ENCODE assay signal across 4 cellular contexts in the genomic region with DNA sequence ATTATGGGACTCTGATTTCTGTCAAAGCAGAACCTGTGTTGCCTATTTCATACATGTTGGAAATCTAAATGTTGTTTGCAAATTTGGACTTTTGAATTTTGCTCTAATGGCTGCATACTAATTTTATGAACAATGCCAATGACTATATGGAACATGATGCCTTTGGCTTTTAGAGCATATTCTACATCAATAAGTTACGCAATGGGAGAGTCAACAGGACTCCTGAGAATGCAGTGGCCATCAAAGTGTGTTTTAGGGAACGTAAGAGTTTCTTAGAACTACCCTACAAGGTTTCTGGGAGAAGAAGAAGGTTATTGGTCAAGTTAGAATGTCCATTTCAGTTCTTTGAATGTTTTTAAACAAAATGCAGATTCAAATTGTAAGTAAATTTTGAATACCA.
TF ChIP-seq lines count a peak whose summit lies in the region.

No MANE protein-coding gene starts in this region.

TF ChIP-seq in IMR-90, 13 proteins besides CTCF, POLR2A, EP300 and RAD21:
- TF ChIP-seq CEBPB (IDR thresholded peaks at IDR 0.05; ENCODE audit: low read depth, low read length): peak; percentile 82
- TF ChIP-seq, protein P1, sequence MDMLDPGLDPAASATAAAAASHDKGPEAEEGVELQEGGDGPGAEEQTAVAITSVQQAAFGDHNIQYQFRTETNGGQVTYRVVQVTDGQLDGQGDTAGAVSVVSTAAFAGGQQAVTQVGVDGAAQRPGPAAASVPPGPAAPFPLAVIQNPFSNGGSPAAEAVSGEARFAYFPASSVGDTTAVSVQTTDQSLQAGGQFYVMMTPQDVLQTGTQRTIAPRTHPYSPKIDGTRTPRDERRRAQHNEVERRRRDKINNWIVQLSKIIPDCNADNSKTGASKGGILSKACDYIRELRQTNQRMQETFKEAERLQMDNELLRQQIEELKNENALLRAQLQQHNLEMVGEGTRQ (IDR thresholded peaks at IDR 0.05; ENCODE audit: low read depth, low read length): no peak

TF ChIP-seq in Ishikawa, 13 proteins besides CTCF, POLR2A, EP300 and RAD21:
- TF ChIP-seq TCF12 (IDR thresholded peaks at IDR 0.05; ENCODE audit: low read depth): no peak
- TF ChIP-seq CEBPB (IDR thresholded peaks at IDR 0.05): peak; percentile 59
- no peak for TF ChIP-seq TAF1 (IDR thresholded peaks at IDR 0.05; ENCODE audit: low read depth)
- TF ChIP-seq, protein P2, sequence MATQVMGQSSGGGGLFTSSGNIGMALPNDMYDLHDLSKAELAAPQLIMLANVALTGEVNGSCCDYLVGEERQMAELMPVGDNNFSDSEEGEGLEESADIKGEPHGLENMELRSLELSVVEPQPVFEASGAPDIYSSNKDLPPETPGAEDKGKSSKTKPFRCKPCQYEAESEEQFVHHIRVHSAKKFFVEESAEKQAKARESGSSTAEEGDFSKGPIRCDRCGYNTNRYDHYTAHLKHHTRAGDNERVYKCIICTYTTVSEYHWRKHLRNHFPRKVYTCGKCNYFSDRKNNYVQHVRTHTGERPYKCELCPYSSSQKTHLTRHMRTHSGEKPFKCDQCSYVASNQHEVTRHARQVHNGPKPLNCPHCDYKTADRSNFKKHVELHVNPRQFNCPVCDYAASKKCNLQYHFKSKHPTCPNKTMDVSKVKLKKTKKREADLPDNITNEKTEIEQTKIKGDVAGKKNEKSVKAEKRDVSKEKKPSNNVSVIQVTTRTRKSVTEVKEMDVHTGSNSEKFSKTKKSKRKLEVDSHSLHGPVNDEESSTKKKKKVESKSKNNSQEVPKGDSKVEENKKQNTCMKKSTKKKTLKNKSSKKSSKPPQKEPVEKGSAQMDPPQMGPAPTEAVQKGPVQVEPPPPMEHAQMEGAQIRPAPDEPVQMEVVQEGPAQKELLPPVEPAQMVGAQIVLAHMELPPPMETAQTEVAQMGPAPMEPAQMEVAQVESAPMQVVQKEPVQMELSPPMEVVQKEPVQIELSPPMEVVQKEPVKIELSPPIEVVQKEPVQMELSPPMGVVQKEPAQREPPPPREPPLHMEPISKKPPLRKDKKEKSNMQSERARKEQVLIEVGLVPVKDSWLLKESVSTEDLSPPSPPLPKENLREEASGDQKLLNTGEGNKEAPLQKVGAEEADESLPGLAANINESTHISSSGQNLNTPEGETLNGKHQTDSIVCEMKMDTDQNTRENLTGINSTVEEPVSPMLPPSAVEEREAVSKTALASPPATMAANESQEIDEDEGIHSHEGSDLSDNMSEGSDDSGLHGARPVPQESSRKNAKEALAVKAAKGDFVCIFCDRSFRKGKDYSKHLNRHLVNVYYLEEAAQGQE (IDR thresholded peaks at IDR 0.05; ENCODE audit: low read depth): no peak

TF ChIP-seq in H1, 55 proteins besides CTCF, POLR2A, EP300 and RAD21:
- TF ChIP-seq CEBPB (IDR thresholded peaks at IDR 0.05; ENCODE audit: low read depth, low read length) (peak; percentile 78; the same call in 1 of the 2 replicates), GABPA (IDR thresholded peaks at IDR 0.05; ENCODE audit: borderline replicate concordance, insufficient read depth, low read length) (no peak)

TF ChIP-seq in WTC11, 78 proteins besides CTCF, POLR2A, EP300 and RAD21:
- TF ChIP-seq, protein P3, sequence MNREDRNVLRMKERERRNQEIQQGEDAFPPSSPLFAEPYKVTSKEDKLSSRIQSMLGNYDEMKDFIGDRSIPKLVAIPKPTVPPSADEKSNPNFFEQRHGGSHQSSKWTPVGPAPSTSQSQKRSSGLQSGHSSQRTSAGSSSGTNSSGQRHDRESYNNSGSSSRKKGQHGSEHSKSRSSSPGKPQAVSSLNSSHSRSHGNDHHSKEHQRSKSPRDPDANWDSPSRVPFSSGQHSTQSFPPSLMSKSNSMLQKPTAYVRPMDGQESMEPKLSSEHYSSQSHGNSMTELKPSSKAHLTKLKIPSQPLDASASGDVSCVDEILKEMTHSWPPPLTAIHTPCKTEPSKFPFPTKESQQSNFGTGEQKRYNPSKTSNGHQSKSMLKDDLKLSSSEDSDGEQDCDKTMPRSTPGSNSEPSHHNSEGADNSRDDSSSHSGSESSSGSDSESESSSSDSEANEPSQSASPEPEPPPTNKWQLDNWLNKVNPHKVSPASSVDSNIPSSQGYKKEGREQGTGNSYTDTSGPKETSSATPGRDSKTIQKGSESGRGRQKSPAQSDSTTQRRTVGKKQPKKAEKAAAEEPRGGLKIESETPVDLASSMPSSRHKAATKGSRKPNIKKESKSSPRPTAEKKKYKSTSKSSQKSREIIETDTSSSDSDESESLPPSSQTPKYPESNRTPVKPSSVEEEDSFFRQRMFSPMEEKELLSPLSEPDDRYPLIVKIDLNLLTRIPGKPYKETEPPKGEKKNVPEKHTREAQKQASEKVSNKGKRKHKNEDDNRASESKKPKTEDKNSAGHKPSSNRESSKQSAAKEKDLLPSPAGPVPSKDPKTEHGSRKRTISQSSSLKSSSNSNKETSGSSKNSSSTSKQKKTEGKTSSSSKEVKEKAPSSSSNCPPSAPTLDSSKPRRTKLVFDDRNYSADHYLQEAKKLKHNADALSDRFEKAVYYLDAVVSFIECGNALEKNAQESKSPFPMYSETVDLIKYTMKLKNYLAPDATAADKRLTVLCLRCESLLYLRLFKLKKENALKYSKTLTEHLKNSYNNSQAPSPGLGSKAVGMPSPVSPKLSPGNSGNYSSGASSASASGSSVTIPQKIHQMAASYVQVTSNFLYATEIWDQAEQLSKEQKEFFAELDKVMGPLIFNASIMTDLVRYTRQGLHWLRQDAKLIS (CRISPR knock-in tag; IDR thresholded peaks at IDR 0.05; ENCODE audit: borderline replicate concordance): no peak
- TF ChIP-seq ZNF263 (CRISPR knock-in tag; IDR thresholded peaks at IDR 0.05; ENCODE audit: low read depth) (no peak), ZNF219 (CRISPR knock-in tag; IDR thresholded peaks at IDR 0.05; ENCODE audit: borderline replicate concordance) (no peak), IRF2 (CRISPR knock-in tag; IDR thresholded peaks at IDR 0.05; ENCODE audit: borderline replicate concordance, low read depth) (no peak), ZNF138 (CRISPR knock-in tag; conservative IDR thresholded peaks at IDR 0.05) (no peak), GABPB1 (CRISPR knock-in tag; IDR thresholded peaks at IDR 0.05) (no peak), ZNF232 (CRISPR knock-in tag; IDR thresholded peaks at IDR 0.05) (no peak), FOXJ3 (CRISPR knock-in tag; IDR thresholded peaks at IDR 0.05; ENCODE audit: borderline replicate concordance) (no peak), FOXP1 (CRISPR knock-in tag; IDR thresholded peaks at IDR 0.05; ENCODE audit: borderline replicate concordance) (no peak), ZNF416 (CRISPR knock-in tag; IDR thresholded peaks at IDR 0.05) (no peak), TP53 (CRISPR knock-in tag; IDR thresholded peaks at IDR 0.05) (no peak)
- TF ChIP-seq, protein P4, sequence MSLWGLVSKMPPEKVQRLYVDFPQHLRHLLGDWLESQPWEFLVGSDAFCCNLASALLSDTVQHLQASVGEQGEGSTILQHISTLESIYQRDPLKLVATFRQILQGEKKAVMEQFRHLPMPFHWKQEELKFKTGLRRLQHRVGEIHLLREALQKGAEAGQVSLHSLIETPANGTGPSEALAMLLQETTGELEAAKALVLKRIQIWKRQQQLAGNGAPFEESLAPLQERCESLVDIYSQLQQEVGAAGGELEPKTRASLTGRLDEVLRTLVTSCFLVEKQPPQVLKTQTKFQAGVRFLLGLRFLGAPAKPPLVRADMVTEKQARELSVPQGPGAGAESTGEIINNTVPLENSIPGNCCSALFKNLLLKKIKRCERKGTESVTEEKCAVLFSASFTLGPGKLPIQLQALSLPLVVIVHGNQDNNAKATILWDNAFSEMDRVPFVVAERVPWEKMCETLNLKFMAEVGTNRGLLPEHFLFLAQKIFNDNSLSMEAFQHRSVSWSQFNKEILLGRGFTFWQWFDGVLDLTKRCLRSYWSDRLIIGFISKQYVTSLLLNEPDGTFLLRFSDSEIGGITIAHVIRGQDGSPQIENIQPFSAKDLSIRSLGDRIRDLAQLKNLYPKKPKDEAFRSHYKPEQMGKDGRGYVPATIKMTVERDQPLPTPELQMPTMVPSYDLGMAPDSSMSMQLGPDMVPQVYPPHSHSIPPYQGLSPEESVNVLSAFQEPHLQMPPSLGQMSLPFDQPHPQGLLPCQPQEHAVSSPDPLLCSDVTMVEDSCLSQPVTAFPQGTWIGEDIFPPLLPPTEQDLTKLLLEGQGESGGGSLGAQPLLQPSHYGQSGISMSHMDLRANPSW (CRISPR knock-in tag; conservative IDR thresholded peaks at IDR 0.05; ENCODE audit: low read depth): no peak
- TF ChIP-seq, protein P1 (CRISPR knock-in tag; IDR thresholded peaks at IDR 0.05): no peak
- TF ChIP-seq, protein P5, sequence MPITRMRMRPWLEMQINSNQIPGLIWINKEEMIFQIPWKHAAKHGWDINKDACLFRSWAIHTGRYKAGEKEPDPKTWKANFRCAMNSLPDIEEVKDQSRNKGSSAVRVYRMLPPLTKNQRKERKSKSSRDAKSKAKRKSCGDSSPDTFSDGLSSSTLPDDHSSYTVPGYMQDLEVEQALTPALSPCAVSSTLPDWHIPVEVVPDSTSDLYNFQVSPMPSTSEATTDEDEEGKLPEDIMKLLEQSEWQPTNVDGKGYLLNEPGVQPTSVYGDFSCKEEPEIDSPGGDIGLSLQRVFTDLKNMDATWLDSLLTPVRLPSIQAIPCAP (CRISPR knock-in tag; IDR thresholded peaks at IDR 0.05): no peak
- TF ChIP-seq, protein P6, sequence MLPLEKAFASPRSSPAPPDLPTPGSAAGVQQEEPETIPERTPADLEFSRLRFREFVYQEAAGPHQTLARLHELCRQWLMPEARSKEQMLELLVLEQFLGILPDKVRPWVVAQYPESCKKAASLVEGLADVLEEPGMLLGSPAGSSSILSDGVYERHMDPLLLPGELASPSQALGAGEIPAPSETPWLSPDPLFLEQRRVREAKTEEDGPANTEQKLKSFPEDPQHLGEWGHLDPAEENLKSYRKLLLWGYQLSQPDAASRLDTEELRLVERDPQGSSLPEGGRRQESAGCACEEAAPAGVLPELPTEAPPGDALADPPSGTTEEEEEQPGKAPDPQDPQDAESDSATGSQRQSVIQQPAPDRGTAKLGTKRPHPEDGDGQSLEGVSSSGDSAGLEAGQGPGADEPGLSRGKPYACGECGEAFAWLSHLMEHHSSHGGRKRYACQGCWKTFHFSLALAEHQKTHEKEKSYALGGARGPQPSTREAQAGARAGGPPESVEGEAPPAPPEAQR (CRISPR knock-in tag; IDR thresholded peaks at IDR 0.05): no peak
- TF ChIP-seq, protein P7, sequence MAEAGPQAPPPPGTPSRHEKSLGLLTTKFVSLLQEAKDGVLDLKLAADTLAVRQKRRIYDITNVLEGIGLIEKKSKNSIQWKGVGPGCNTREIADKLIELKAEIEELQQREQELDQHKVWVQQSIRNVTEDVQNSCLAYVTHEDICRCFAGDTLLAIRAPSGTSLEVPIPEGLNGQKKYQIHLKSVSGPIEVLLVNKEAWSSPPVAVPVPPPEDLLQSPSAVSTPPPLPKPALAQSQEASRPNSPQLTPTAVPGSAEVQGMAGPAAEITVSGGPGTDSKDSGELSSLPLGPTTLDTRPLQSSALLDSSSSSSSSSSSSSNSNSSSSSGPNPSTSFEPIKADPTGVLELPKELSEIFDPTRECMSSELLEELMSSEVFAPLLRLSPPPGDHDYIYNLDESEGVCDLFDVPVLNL (CRISPR knock-in tag; IDR thresholded peaks at IDR 0.05; ENCODE audit: borderline replicate concordance, low read depth): no peak
- TF ChIP-seq, protein P8, sequence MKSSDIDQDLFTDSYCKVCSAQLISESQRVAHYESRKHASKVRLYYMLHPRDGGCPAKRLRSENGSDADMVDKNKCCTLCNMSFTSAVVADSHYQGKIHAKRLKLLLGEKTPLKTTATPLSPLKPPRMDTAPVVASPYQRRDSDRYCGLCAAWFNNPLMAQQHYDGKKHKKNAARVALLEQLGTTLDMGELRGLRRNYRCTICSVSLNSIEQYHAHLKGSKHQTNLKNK (CRISPR knock-in tag; IDR thresholded peaks at IDR 0.05): no peak
- TF ChIP-seq, protein P9, sequence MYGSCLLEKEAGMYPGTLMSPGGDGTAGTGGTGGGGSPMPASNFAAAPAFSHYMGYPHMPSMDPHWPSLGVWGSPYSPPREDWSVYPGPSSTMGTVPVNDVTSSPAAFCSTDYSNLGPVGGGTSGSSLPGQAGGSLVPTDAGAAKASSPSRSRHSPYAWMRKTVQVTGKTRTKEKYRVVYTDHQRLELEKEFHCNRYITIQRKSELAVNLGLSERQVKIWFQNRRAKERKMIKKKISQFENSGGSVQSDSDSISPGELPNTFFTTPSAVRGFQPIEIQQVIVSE (CRISPR knock-in tag; IDR thresholded peaks at IDR 0.05; ENCODE audit: borderline replicate concordance): no peak
